ENCODE assay signal across 28 cellular contexts in the genomic region with DNA sequence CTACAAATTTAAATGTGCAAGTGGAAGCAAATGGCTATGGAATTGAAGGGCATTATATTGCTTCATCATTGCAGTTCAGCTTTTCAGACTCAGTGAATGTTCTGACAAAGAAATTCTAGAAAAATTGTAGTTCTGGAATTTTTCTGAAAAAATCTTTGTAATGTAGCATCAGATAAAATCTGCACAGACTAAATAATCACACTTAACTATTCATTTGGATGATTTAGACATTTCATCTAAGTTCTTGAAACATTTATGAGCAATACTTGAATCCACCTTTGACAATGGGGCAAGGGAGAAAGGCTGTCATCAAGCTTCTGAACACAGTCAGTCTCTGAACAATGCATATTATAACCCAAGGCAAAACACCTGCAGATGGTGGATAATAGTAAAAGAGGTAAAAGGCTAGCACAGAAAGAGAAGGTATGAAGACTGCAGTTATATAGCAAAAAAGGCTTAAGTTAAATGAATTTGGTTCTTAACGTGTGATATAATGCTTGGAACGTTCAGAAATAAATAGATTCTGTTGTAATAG.
"Had no signal": no experiment of that assay in that cellular context is flagged by ENCODE, and none has a peak within 500 bp of the region (broad histone marks: within the 10 kb centered on the region; RNA-seq: fewer than 3 reads in every experiment).

No MANE protein-coding gene starts in this region.

- H3K27me3 ChIP-seq: adrenal gland, body of pancreas, esophagus squamous epithelium, heart left ventricle had no signal

- H3K36me3 ChIP-seq: adrenal gland, esophagus squamous epithelium, heart left ventricle had no signal

- FAIRE-seq: colon, endometrium, endothelial cell of umbilical vein, frontal cortex had no signal

- H3K4me1 ChIP-seq: adrenal gland, body of pancreas, esophagus squamous epithelium, heart left ventricle had no signal

- H3K27ac ChIP-seq: adrenal gland, body of pancreas, epithelial cell of prostate, esophagus squamous epithelium, heart left ventricle had no signal

- H3K4me3 ChIP-seq: adrenal gland, body of pancreas, esophagus squamous epithelium, heart left ventricle had no signal

- DNase-seq: activated CD4-positive, alpha-beta memory T cell treated with anti-CD3 and anti-CD28 coated beads for 36 hours; activated CD4-positive, alpha-beta T cell treated with anti-CD3 and anti-CD28 coated beads for 36 hours; activated CD4-positive, alpha-beta T cell treated with anti-CD3 and anti-CD28 coated beads, Interleukin-2, amount 10 ng/mL, durations not matched to agents 24 days and 14 days; activated CD4-positive, CD25-positive, alpha-beta regulatory T cell; activated CD4-positive, CD25-positive, alpha-beta regulatory T cell treated with anti-CD3 and anti-CD28 coated beads, Interleukin-2, amount 50 U/mL, for 72 hours; activated CD8-positive, alpha-beta memory T cell treated with anti-CD3 and anti-CD28 coated beads, Interleukin-2, amount 10 ng/mL, durations not matched to agents 7 days and 5 days; activated CD8-positive, alpha-beta memory T cell treated with anti-CD3 and anti-CD28 coated beads, Interleukin-2, amount 50 U/mL, for 4 hours; activated CD8-positive, alpha-beta T cell treated with anti-CD3 and anti-CD28 coated beads, Interleukin-2, amount 10 ng/mL, durations not matched to agents 7 days and 5 days; activated effector memory CD4-positive, alpha-beta T cell treated with anti-CD3 and anti-CD28 coated beads, Interleukin-2, amount 50 U/mL, for 16 hours; activated naive CD4-positive, alpha-beta T cell treated with anti-CD3 and anti-CD28 coated beads for 36 hours; activated naive CD8-positive, alpha-beta T cell treated with anti-CD3 and anti-CD28 coated beads for 36 hours; activated naive CD8-positive, alpha-beta T cell treated with anti-CD3 and anti-CD28 coated beads, Interleukin-2, amount 50 U/mL, for 24 hours; activated T-cell treated with anti-CD3 and anti-CD28 coated beads, Interleukin-2, amount 50 U/mL, for 1 hour; activated T-cell treated with anti-CD3 and anti-CD28 coated beads, Interleukin-2, amount 50 U/mL, for 48 hours; adrenal gland; amygdala; aorta; body of pancreas; caudate nucleus; effector CD8-positive, alpha-beta T cell; esophagus squamous epithelium; heart left ventricle; T-helper 2 cell had no signal

- H3K9me3 ChIP-seq: adrenal gland, body of pancreas, esophagus squamous epithelium, heart left ventricle had no signal
